In genomic region chr5:36642089-36642488, GRCh38 we compare ENCODE assay signal across 14 cellular contexts. TPM values are rescaled to one million over a fixed set of nuclear protein-coding genes. Genes with fewer than 3 reads are reported as not detected.
DNase-seq lines count a peak whose midpoint lies in the region; ATAC-seq and TF ChIP-seq lines count a peak whose summit lies in the region.
"Had no signal": no experiment of that assay in that cellular context is flagged by ENCODE, and none has a peak within 500 bp of the region (broad histone marks: within the 10 kb centered on the region; RNA-seq: fewer than 3 reads in every experiment).

No MANE protein-coding gene starts in this region.

- no peak overlapping the region for H3K9ac ChIP-seq in mesenchymal stem cell (ENCODE audit: low read length)
- H3K9ac ChIP-seq: BLaER1 treated with 17β-estradiol and CSF1 and Interleukin-3, amounts not matched to agents 10 nM and 100 nM had no signal

- H3K9me3 ChIP-seq in SJSA1 (replicated peaks), result no peaks in the 10 kb centered on the region
- no peaks in the 10 kb centered on the region for H3K9me3 ChIP-seq in mesenchymal stem cell (ENCODE audit: control insufficient read depth, low read length)
- H3K9me3 ChIP-seq: BLaER1 treated with 17β-estradiol and CSF1 and Interleukin-3, amounts not matched to agents 10 nM and 100 nM had no signal

- no peak overlapping the region for H3K23ac ChIP-seq in mesenchymal stem cell (ENCODE audit: low read length in 2 of 2)

- H4K91ac ChIP-seq in mesenchymal stem cell (ENCODE audit: low read length), result no peak overlapping the region

- H2AFZ ChIP-seq in mesenchymal stem cell (ENCODE audit: low read depth, low read length), result no peak overlapping the region
- H2AFZ ChIP-seq: GM23338 had no signal

- H2BK5ac ChIP-seq in mesenchymal stem cell (ENCODE audit: low read depth, low read length, poor library complexity, severe bottlenecking), result no peak overlapping the region

- H3K4me2 ChIP-seq in mesenchymal stem cell (ENCODE audit: low read length, poor library complexity, severe bottlenecking), result no peak overlapping the region
- H3K4me2 ChIP-seq: BLaER1 treated with 17β-estradiol and CSF1 and Interleukin-3, amounts not matched to agents 10 nM and 100 nM; GM23338 had no signal

- intact Hi-C loops in head of caudate nucleus (cut with DNase I), result no loop called here

- no peaks in the 10 kb centered on the region for H3K79me1 ChIP-seq in mesenchymal stem cell (replicated peaks; ENCODE audit: low read length, poor library complexity, severe bottlenecking)

- peak overlapping the region; percentile 66 for H3K27ac ChIP-seq in SJSA1
- no peak overlapping the region for H3K27ac ChIP-seq in mesenchymal stem cell (ENCODE audit: low read length, poor library complexity, severe bottlenecking)
- H3K27ac ChIP-seq: BLaER1 treated with 17β-estradiol and CSF1 and Interleukin-3, amounts not matched to agents 10 nM and 100 nM had no signal

- H3K14ac ChIP-seq in mesenchymal stem cell (ENCODE audit: low read length in 2 of 2), result no peak overlapping the region

- no peak overlapping the region for H3K18ac ChIP-seq in mesenchymal stem cell (ENCODE audit: low read depth in 1 of 2, low read length in 2 of 2)

- H2BK120ac ChIP-seq in mesenchymal stem cell (ENCODE audit: low read depth, low read length), result no peak overlapping the region

- POLR2A ChIA-PET in HEK293T (lab: Yijun Ruan, JAX), result interaction anchor here (1.0 kb wide), 1 partner anchor 36 kb away, joined by 3 read pairs; the partner anchor contains the start of gene SLC1A3

- H3K4me1 ChIP-seq in SJSA1 (replicated peaks), result peaks cover 54% of the 10 kb centered on the region
- H3K4me1 ChIP-seq in mesenchymal stem cell (ENCODE audit: control insufficient read depth, insufficient read depth, low read depth, low read length), result peaks cover 2% of the 10 kb centered on the region

- no peak overlapping the region for H2BK12ac ChIP-seq in mesenchymal stem cell (ENCODE audit: low read length in 2 of 2)

- WGBS in mesenchymal stem cell, result 0% methylated on average over 2 of the region's 4 CpGs

- H3K4ac ChIP-seq in mesenchymal stem cell (ENCODE audit: low read depth in 1 of 2, low read length in 2 of 2), result no peak overlapping the region

- H3K4me3 ChIP-seq in SJSA1, result no peak overlapping the region
- H3K4me3 ChIP-seq in mesenchymal stem cell (ENCODE audit: insufficient read depth in 1 of 2, low read depth in 1 of 2, low read length in 2 of 2), result no peak overlapping the region
- H3K4me3 ChIP-seq: BLaER1 treated with 17β-estradiol and CSF1 and Interleukin-3, amounts not matched to agents 10 nM and 100 nM; GM23338 had no signal

- ATAC-seq in HG03521 (IDR thresholded peaks at IDR 0.05; ENCODE audit: unreplicated experiment), result no peak
- ATAC-seq in esophagus mucosa, result no peak
- ATAC-seq: GM23338 had no signal

- no peaks in the 10 kb centered on the region for H3K27me3 ChIP-seq in SJSA1 (replicated peaks)
- peaks cover 0 to 7% of the 10 kb centered on the region in 2 experiments for H3K27me3 ChIP-seq in mesenchymal stem cell (ENCODE audit: control insufficient read depth in 1 of 2, insufficient read depth in 1 of 2, low read length in 2 of 2)
- H3K27me3 ChIP-seq: BLaER1 treated with 17β-estradiol and CSF1 and Interleukin-3, amounts not matched to agents 10 nM and 100 nM had no signal

- DNase-seq in DMS53 (lab: John Stamatoyannopoulos, UW) (peak; percentile 56), HEK293T (ENCODE audit: extremely low spot score) (no peak), SJSA1 (ENCODE audit: low read depth in 1 of 2, low spot score in 2 of 2) (no peak), mesenchymal stem cell (peak; percentile 15), head of caudate nucleus (no peak), SK-N-DZ (ENCODE audit: low spot score) (no peak)
- DNase-seq: 8988T; CD4-positive, CD25-positive, alpha-beta regulatory T cell; DMS79; H7 had no signal

- no peak overlapping the region for H2AK5ac ChIP-seq in mesenchymal stem cell (ENCODE audit: low read length, severe bottlenecking)

- H3K36me3 ChIP-seq in SJSA1 (peaks cover 48% of the 10 kb centered on the region), mesenchymal stem cell (ENCODE audit: control insufficient read depth in 1 of 2, insufficient read depth in 2 of 2, low read depth in 1 of 2, low read length in 2 of 2) (peaks cover 0 to 74% of the 10 kb centered on the region in 2 experiments)

- H4K8ac ChIP-seq in mesenchymal stem cell (ENCODE audit: low read length), result no peak overlapping the region

- CTCF ChIA-PET in HEK293T (lab: Yijun Ruan, JAX), result no interaction called here

- H2BK15ac ChIP-seq in mesenchymal stem cell (ENCODE audit: low read depth, poor library complexity, severe bottlenecking), result no peak overlapping the region

TF ChIP-seq in HEK293T, 16 proteins besides CTCF, POLR2A, EP300 and RAD21:
- TF ChIP-seq, protein P1, sequence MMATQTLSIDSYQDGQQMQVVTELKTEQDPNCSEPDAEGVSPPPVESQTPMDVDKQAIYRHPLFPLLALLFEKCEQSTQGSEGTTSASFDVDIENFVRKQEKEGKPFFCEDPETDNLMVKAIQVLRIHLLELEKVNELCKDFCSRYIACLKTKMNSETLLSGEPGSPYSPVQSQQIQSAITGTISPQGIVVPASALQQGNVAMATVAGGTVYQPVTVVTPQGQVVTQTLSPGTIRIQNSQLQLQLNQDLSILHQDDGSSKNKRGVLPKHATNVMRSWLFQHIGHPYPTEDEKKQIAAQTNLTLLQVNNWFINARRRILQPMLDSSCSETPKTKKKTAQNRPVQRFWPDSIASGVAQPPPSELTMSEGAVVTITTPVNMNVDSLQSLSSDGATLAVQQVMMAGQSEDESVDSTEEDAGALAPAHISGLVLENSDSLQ (IDR thresholded peaks at IDR 0.05), result no peak
- peak; percentile 47; the same call in 1 of the 2 replicates for TF ChIP-seq ARNT (IDR thresholded peaks at IDR 0.05)
- no peak for TF ChIP-seq NFRKB (IDR thresholded peaks at IDR 0.05)
- TF ChIP-seq BHLHE40 (IDR thresholded peaks at IDR 0.05; ENCODE audit: borderline replicate concordance), result no peak
- no peak for TF ChIP-seq TARDBP (IDR thresholded peaks at IDR 0.05)
- no peak for TF ChIP-seq HDGF (IDR thresholded peaks at IDR 0.05; ENCODE audit: borderline replicate concordance)
- TF ChIP-seq LEF1 (IDR thresholded peaks at IDR 0.05; ENCODE audit: borderline replicate concordance), result no peak
- TF ChIP-seq CTBP1 (IDR thresholded peaks at IDR 0.05; ENCODE audit: borderline replicate concordance), result no peak

RNA-seq across cellular contexts. Expression of gene SLC1A3, which starts 35.7 kb away (rescaled TPM):
- total RNA-seq in SJSA1 (2014; rRNA removed; shearing (Covaris generic)), result 37.0 and 62.0 TPM in 2 replicates
- polyA plus RNA-seq in mesenchymal stem cell (2013, experiment 1 of 2), result not detected
- 0.04 TPM for polyA plus RNA-seq in mesenchymal stem cell (2013, experiment 2 of 2)
- total RNA-seq in esophagus mucosa, result 14.7 TPM
- 0.79 and 1.1 TPM in 2 replicates for polyA plus RNA-seq in SK-N-DZ (2014; cell fraction: cytosol; rRNA removed)
- polyA plus RNA-seq in SK-N-DZ (2014; cell fraction: nucleus; rRNA removed), result 1.7 and 4.1 TPM in 2 replicates
- total RNA-seq: CD4-positive, CD25-positive, alpha-beta regulatory T cell had no signal
- polyA plus RNA-seq: CD4-positive, CD25-positive, alpha-beta regulatory T cell had no signal

Comparison
In these comparisons a context has a peak if more than half of its experiments do, and no peak if none do; other contexts are left out.
1. DNase-seq: peak in DMS53 (single experiment) and mesenchymal stem cell (single experiment); none in HEK293T (single experiment), SJSA1 (0 of 2), head of caudate nucleus (0 of 42) and SK-N-DZ (single experiment).